In genomic region chr2:184369307-184369706, GRCh38 we compare ENCODE assay signal across 2 cellular contexts.
TF ChIP-seq lines count a peak whose summit lies in the region.

No MANE protein-coding gene starts in this region.

TF ChIP-seq in K562, 482 proteins besides CTCF, POLR2A, EP300 and RAD21 (continued from another document):
- TF ChIP-seq PBX2 (CRISPR knock-in tag; IDR thresholded peaks at IDR 0.05; ENCODE audit: low read depth) (no peak), PBX2 (tag; conservative IDR thresholded peaks at IDR 0.05; ENCODE audit: low read depth) (no peak), XRCC3 (IDR thresholded peaks at IDR 0.05) (no peak), CHD4 (IDR thresholded peaks at IDR 0.05; ENCODE audit: insufficient read depth, insufficient replicate concordance, low read depth, low read length, poor library complexity, severe bottlenecking) (no peak), U2AF1 (optimal IDR thresholded peaks at IDR 0.05; ENCODE audit: low read depth, low read length) (no peak), HDAC6 (IDR thresholded peaks at IDR 0.05; ENCODE audit: low read depth, low read length) (no peak), HOXB6 (CRISPR knock-in tag; IDR thresholded peaks at IDR 0.05; ENCODE audit: borderline replicate concordance) (no peak), SMAD4 (CRISPR knock-in tag; conservative IDR thresholded peaks at IDR 0.05) (no peak), SAFB (IDR thresholded peaks at IDR 0.05; ENCODE audit: borderline replicate concordance, low read depth, low read length) (no peak), MTF1 (CRISPR knock-in tag; IDR thresholded peaks at IDR 0.05; ENCODE audit: borderline replicate concordance) (no peak), ZNF644 (tag; IDR thresholded peaks at IDR 0.05; ENCODE audit: low read depth) (no peak), ZNF143 (CRISPR knock-in tag; IDR thresholded peaks at IDR 0.05) (no peak), SRSF9 (IDR thresholded peaks at IDR 0.05; ENCODE audit: borderline replicate concordance, low read depth, low read length) (no peak), ZFP91 (CRISPR knock-in tag; IDR thresholded peaks at IDR 0.05) (no peak)

TF ChIP-seq in HepG2, 621 proteins besides CTCF, POLR2A, EP300 and RAD21 (continued from another document):
- 0 out of 2 replicates have a peak, but pooled peaks have one; percentile 47 for TF ChIP-seq ZBTB37 (CRISPR knock-in tag; IDR thresholded peaks at IDR 0.05)
- TF ChIP-seq ZNF816 (CRISPR knock-in tag; IDR thresholded peaks at IDR 0.05; ENCODE audit: borderline replicate concordance), result no peak
- TF ChIP-seq ARID5B (CRISPR knock-in tag; IDR thresholded peaks at IDR 0.05), result 0 out of 2 replicates have a peak, but pooled peaks have one; percentile 13
- peak; percentile 72 for TF ChIP-seq HNF4A (CRISPR knock-in tag; IDR thresholded peaks at IDR 0.05)
- TF ChIP-seq FOXA3 (CRISPR knock-in tag; IDR thresholded peaks at IDR 0.05), result peak; percentile 57; the same call in 1 of the 2 replicates
- no peak for TF ChIP-seq ZNF768 (CRISPR knock-in tag; IDR thresholded peaks at IDR 0.05)
- no peak for TF ChIP-seq ZNF33B (CRISPR knock-in tag; IDR thresholded peaks at IDR 0.05)
- 0 out of 2 replicates have a peak, but pooled peaks have one; percentile 41 for TF ChIP-seq NCOR1 (IDR thresholded peaks at IDR 0.05; ENCODE audit: borderline replicate concordance, low read length)
- peak; percentile 37; the same call in 1 of the 2 replicates for TF ChIP-seq PAXIP1 (CRISPR knock-in tag; conservative IDR thresholded peaks at IDR 0.05)
- no peak for TF ChIP-seq MIER3 (CRISPR knock-in tag; IDR thresholded peaks at IDR 0.05; ENCODE audit: borderline replicate concordance)
- TF ChIP-seq GATAD2A (CRISPR knock-in tag; IDR thresholded peaks at IDR 0.05), result peak; percentile 73
- TF ChIP-seq SOX6 (IDR thresholded peaks at IDR 0.05), result no peak
- TF ChIP-seq SOX6 (CRISPR knock-in tag; IDR thresholded peaks at IDR 0.05), result peak; percentile 40; the same call in 1 of the 2 replicates
- TF ChIP-seq HOXA3 (CRISPR knock-in tag; IDR thresholded peaks at IDR 0.05), result no peak
- TF ChIP-seq ZNF280B (CRISPR knock-in tag; IDR thresholded peaks at IDR 0.05; ENCODE audit: borderline replicate concordance), result no peak
- TF ChIP-seq TCF7 (IDR thresholded peaks at IDR 0.05; ENCODE audit: low read depth), result 0 out of 2 replicates have a peak, but pooled peaks have one; percentile 28
- peak; percentile 80 for TF ChIP-seq CEBPB (IDR thresholded peaks at IDR 0.05; ENCODE audit: borderline replicate concordance, low read depth, low read length)
- peak; percentile 74 for TF ChIP-seq FOXP1 (IDR thresholded peaks at IDR 0.05)
- TF ChIP-seq FOXP1 (CRISPR knock-in tag; IDR thresholded peaks at IDR 0.05), result peak; percentile 76
- no peak for TF ChIP-seq NAIF1 (CRISPR knock-in tag; IDR thresholded peaks at IDR 0.05; ENCODE audit: borderline replicate concordance)
- TF ChIP-seq JUNB (CRISPR knock-in tag; IDR thresholded peaks at IDR 0.05; ENCODE audit: borderline replicate concordance), result no peak
